16 cellular contexts compared by ENCODE assay signal in genomic region chr12:68794653-68795253, GRCh38. TPM values are rescaled to one million over a fixed set of nuclear protein-coding genes. Genes with fewer than 3 reads are reported as not detected.
DNase-seq lines count a peak whose midpoint lies in the region; FAIRE-seq and TF ChIP-seq lines count a peak whose summit lies in the region.
"Had no signal": no experiment of that assay in that cellular context is flagged by ENCODE, and none has a peak within 500 bp of the region (broad histone marks: within the 10 kb centered on the region; RNA-seq: fewer than 3 reads in every experiment).

No MANE protein-coding gene starts in this region.

- peak overlapping the region; percentile 18; the same call in 1 of the 2 replicates for H3K27ac Mint-ChIP-seq in HFFc6
- H3K27ac Mint-ChIP-seq: activated CD4-positive, alpha-beta T cell treated with anti-CD3 and anti-CD28 coated beads, Interleukin-2, amount 10 ng/mL, durations not matched to agents 7 days and 5 days; CD4-positive, CD25-positive, alpha-beta regulatory T cell had no signal

- DNase-seq in HFFc6 (peak; percentile 73), RKO (ENCODE audit: low spot score) (peak; percentile 89), endothelial cell of umbilical vein (ENCODE audit: low read depth, low spot score) (no peak), skeletal muscle cell (ENCODE audit: low read depth) (peak; percentile 31), GM12892 (ENCODE audit: insufficient read length) (no peak), posterior cingulate gyrus (no peak), dorsolateral prefrontal cortex (no peak)
- DNase-seq: activated CD4-positive, alpha-beta T cell treated with anti-CD3 and anti-CD28 coated beads, Interleukin-2, amount 10 ng/mL, durations not matched to agents 7 days and 5 days; CD4-positive, CD25-positive, alpha-beta regulatory T cell; erythroblast; hypothalamus; left ventricle myocardium inferior; NCI-H2081 treated with DMSO at 0.1 percent for 48 hours; NCI-H774 had no signal

- no TSS peak for BruUV-seq in endothelial cell of umbilical vein (replicated peaks; lab: Mats Ljungman, UMichigan)

- POLR2A ChIA-PET in endothelial cell of umbilical vein (lab: Charles Lee), result no interaction called here

- TF ChIP-seq CTCF in HFFc6 (IDR thresholded peaks at IDR 0.05), result no peak
- TF ChIP-seq CTCF in endothelial cell of umbilical vein (IDR thresholded peaks at IDR 0.05; ENCODE audit: extremely low read depth in 1 of 2, insufficient read depth in 1 of 2, low read depth in 1 of 2, low read length in 2 of 2), result no peak
- no peak for TF ChIP-seq CTCF in dorsolateral prefrontal cortex (IDR thresholded peaks at IDR 0.05 in 54 of 56, conservative IDR thresholded peaks at IDR 0.05 in 2 of 56; ENCODE audit: low read depth in 1 of 56, partially characterized antibody in 56 of 56)

- intact Hi-C loops in endothelial cell of umbilical vein (cut with micrococcal nuclease), result no loop called here
- intact Hi-C loops in posterior cingulate gyrus (cut with DNase I), result no loop called here
- intact Hi-C loops in dorsolateral prefrontal cortex (cut with DNase I), result no loop called here

- H3K9ac ChIP-seq in endothelial cell of umbilical vein (replicated peaks; ENCODE audit: extremely low read depth, insufficient read depth, low read length), result no peak overlapping the region

- H3K79me2 ChIP-seq in endothelial cell of umbilical vein (ENCODE audit: control insufficient read depth, insufficient read depth, low read length), result no peaks in the 10 kb centered on the region

- no peak for TF ChIP-seq POLR2A in endothelial cell of umbilical vein (IDR thresholded peaks at IDR 0.05; ENCODE audit: low read depth, low read length)
- no peak for TF ChIP-seq POLR2A in GM12892 (IDR thresholded peaks at IDR 0.05; ENCODE audit: low read depth, low read length)

- H3K4me1 Mint-ChIP-seq in HFFc6 (ENCODE audit: low read depth), result peaks cover 20% of the 10 kb centered on the region
- H3K4me1 Mint-ChIP-seq: activated CD4-positive, alpha-beta T cell treated with anti-CD3 and anti-CD28 coated beads, Interleukin-2, amount 10 ng/mL, durations not matched to agents 7 days and 5 days had no signal

- CTCF ChIA-PET in endothelial cell of umbilical vein (lab: Charles Lee), result interaction anchor here (0.6 to 1.5 kb wide), 4 partner anchors 13 to 1439 kb away, joined by 3 to 8 read pairs (median 4); partner anchors contain the start of genes MDM2 and SLC35E3

- no peaks in the 10 kb centered on the region for H3K36me3 Mint-ChIP-seq in HFFc6 (ENCODE audit: low read depth)
- H3K36me3 Mint-ChIP-seq: CD4-positive, CD25-positive, alpha-beta regulatory T cell had no signal

- FAIRE-seq in endothelial cell of umbilical vein (lab: Jason Lieb, UNC) (no peak), GM12892 (lab: Jason Lieb, UNC) (no peak)
- FAIRE-seq: colon had no signal

- H3K9me1 ChIP-seq in endothelial cell of umbilical vein (replicated peaks; ENCODE audit: control insufficient read depth, extremely low read depth, insufficient read depth, low read length), result no peaks in the 10 kb centered on the region

- no peaks in the 10 kb centered on the region for H3K9me3 ChIP-seq in endothelial cell of umbilical vein (replicated peaks; ENCODE audit: control insufficient read depth, insufficient read depth, low read length)
- H3K9me3 ChIP-seq: adrenal gland, left ventricle myocardium inferior had no signal

- H3K9me3 Mint-ChIP-seq in HFFc6, result no peaks in the 10 kb centered on the region
- H3K9me3 Mint-ChIP-seq: activated CD4-positive, alpha-beta T cell treated with anti-CD3 and anti-CD28 coated beads, Interleukin-2, amount 10 ng/mL, durations not matched to agents 7 days and 5 days had no signal

- dilution Hi-C loops in endothelial cell of umbilical vein (cut with MboI; ENCODE audit: extremely low pct_ligation_motif_present, low sequenced_read_pairs), result no loop called here

- H3K4me2 ChIP-seq in endothelial cell of umbilical vein (ENCODE audit: insufficient read depth, low read length), result no peak overlapping the region

- H3K4me3 ChIP-seq in endothelial cell of umbilical vein (replicated peaks in 1 of 3; ENCODE audit: insufficient read depth in 1 of 3, low read depth in 1 of 3, low read length in 3 of 3) (no peak overlapping the region), skeletal muscle cell (ENCODE audit: low read depth, low read length) (no peak overlapping the region), dorsolateral prefrontal cortex (no peak overlapping the region)
- H3K4me3 ChIP-seq: adrenal gland, left ventricle myocardium inferior had no signal

- no peaks in the 10 kb centered on the region for H4K20me1 ChIP-seq in endothelial cell of umbilical vein (replicated peaks; ENCODE audit: control insufficient read depth, extremely low read depth, insufficient read depth, low read length)

- H3K27me3 ChIP-seq in endothelial cell of umbilical vein (ENCODE audit: control insufficient read depth in 2 of 2, insufficient read depth in 2 of 2, low read length in 2 of 2), result no peaks in the 10 kb centered on the region
- no peaks in the 10 kb centered on the region for H3K27me3 ChIP-seq in dorsolateral prefrontal cortex
- H3K27me3 ChIP-seq: adrenal gland had no signal

- no peak overlapping the region for H3K27ac ChIP-seq in endothelial cell of umbilical vein (ENCODE audit: insufficient read depth, low read depth, low read length)
- no peak overlapping the region for H3K27ac ChIP-seq in dorsolateral prefrontal cortex
- H3K27ac ChIP-seq: adrenal gland, left ventricle myocardium inferior had no signal

- no peaks in the 10 kb centered on the region for H3K27me3 Mint-ChIP-seq in HFFc6 (ENCODE audit: insufficient read depth)
- H3K27me3 Mint-ChIP-seq: activated CD4-positive, alpha-beta T cell treated with anti-CD3 and anti-CD28 coated beads, Interleukin-2, amount 10 ng/mL, durations not matched to agents 7 days and 5 days; CD4-positive, CD25-positive, alpha-beta regulatory T cell had no signal

- H3K4me3 Mint-ChIP-seq in HFFc6, result no peak overlapping the region
- H3K4me3 Mint-ChIP-seq: activated CD4-positive, alpha-beta T cell treated with anti-CD3 and anti-CD28 coated beads, Interleukin-2, amount 10 ng/mL, durations not matched to agents 7 days and 5 days; CD4-positive, CD25-positive, alpha-beta regulatory T cell had no signal

- no peaks in the 10 kb centered on the region for H3K4me1 ChIP-seq in endothelial cell of umbilical vein (ENCODE audit: control insufficient read depth, extremely low read depth, insufficient read depth, low read length)
- H3K4me1 ChIP-seq: adrenal gland, left ventricle myocardium inferior had no signal

- H3K36me3 ChIP-seq in endothelial cell of umbilical vein (ENCODE audit: control insufficient read depth in 2 of 2, extremely low read depth in 1 of 2, insufficient read depth in 2 of 2, low read length in 2 of 2), result no peaks in the 10 kb centered on the region
- H3K36me3 ChIP-seq: adrenal gland, left ventricle myocardium inferior had no signal

- no peak overlapping the region for H2AFZ ChIP-seq in endothelial cell of umbilical vein (ENCODE audit: low read depth, low read length)

TF ChIP-seq in endothelial cell of umbilical vein, 7 proteins besides CTCF, POLR2A, EP300 and RAD21:
- TF ChIP-seq FOS (IDR thresholded peaks at IDR 0.05; ENCODE audit: borderline replicate concordance, insufficient read depth, low read length) (peak; percentile 53), EZH2 (IDR thresholded peaks at IDR 0.05; ENCODE audit: borderline replicate concordance, low read depth, low read length, severe bottlenecking) (no peak), POLR2AphosphoS5 (IDR thresholded peaks at IDR 0.05; ENCODE audit: insufficient read depth, low read depth, low read length) (no peak), GATA2 (IDR thresholded peaks at IDR 0.05; ENCODE audit: insufficient read depth, insufficient read length, low read depth, low read length) (no peak)
- TF ChIP-seq, protein P1, sequence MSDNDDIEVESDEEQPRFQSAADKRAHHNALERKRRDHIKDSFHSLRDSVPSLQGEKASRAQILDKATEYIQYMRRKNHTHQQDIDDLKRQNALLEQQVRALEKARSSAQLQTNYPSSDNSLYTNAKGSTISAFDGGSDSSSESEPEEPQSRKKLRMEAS (IDR thresholded peaks at IDR 0.05; ENCODE audit: insufficient read depth, insufficient read length), result no peak
TF ChIP-seq in endothelial cell of umbilical vein: peak in this region for 1.

RNA-seq across cellular contexts. Expression of gene MDM2, which starts 13.2 kb away (rescaled TPM):
- total RNA-seq in HFFc6 (2021; fragmentation: NEBNext Ultra II Directional; extraction: Animal tissue kit (Norgen Biotek cat#: 25700)), result 100 to 1,000 TPM; 216 to 270 (median 236) TPM
- 270 and 276 TPM in 2 replicates for total RNA-seq in endothelial cell of umbilical vein
- 12.2 and 16.7 TPM in 2 replicates for polyA plus RNA-seq in endothelial cell of umbilical vein
- polyA plus RNA-seq in endothelial cell of umbilical vein (2011; cell fraction: cytosol; rRNA removed), result 19.5 and 20.9 TPM in 2 replicates
- 92.1 and 112 TPM in 2 replicates for polyA plus RNA-seq in endothelial cell of umbilical vein (2011; cell fraction: nucleus; rRNA removed)
- polyA plus RNA-seq in endothelial cell of umbilical vein (2012), result 88.0 and 129 TPM in 2 replicates
- 121 and 123 TPM in 2 replicates for polyA minus RNA-seq in endothelial cell of umbilical vein
- 37.3 TPM for polyA minus RNA-seq in endothelial cell of umbilical vein (2011; cell fraction: cytosol; rRNA and poly(A)+ RNA removed)
- 167 and 236 TPM in 2 replicates for polyA minus RNA-seq in endothelial cell of umbilical vein (2011; cell fraction: nucleus; rRNA and poly(A)+ RNA removed)
- 111 TPM for polyA plus RNA-seq in GM12892 (2012; ENCODE audit: missing spikeins)
- total RNA-seq in dorsolateral prefrontal cortex, result 100 to 1,000 TPM in 26 of 120 experiments, 10 to 100 TPM in 94; 64.6 to 129 (median 89.8) TPM

RNA-seq across cellular contexts. Expression of gene SLC35E3, which starts 48.8 kb away (rescaled TPM):
- 10 to 100 TPM; 10.7 to 17.0 (median 12.0) TPM for total RNA-seq in HFFc6 (2021; fragmentation: NEBNext Ultra II Directional; extraction: Animal tissue kit (Norgen Biotek cat#: 25700))
- total RNA-seq in endothelial cell of umbilical vein (9.9 and 13.8 TPM in 2 replicates), dorsolateral prefrontal cortex (10 to 100 TPM; 11.5 to 32.1 (median 18.4) TPM)
- polyA plus RNA-seq in endothelial cell of umbilical vein, result 8.1 and 9.4 TPM in 2 replicates
- polyA plus RNA-seq in endothelial cell of umbilical vein (2011; cell fraction: cytosol; rRNA removed), result 5.6 and 6.5 TPM in 2 replicates
- polyA plus RNA-seq in endothelial cell of umbilical vein (2011; cell fraction: nucleus; rRNA removed), result 5.9 and 6.9 TPM in 2 replicates
- polyA plus RNA-seq in endothelial cell of umbilical vein (2012), result 8.0 and 15.9 TPM in 2 replicates
- 12.4 and 15.8 TPM in 2 replicates for polyA minus RNA-seq in endothelial cell of umbilical vein
- 1.5 TPM for polyA minus RNA-seq in endothelial cell of umbilical vein (2011; cell fraction: cytosol; rRNA and poly(A)+ RNA removed)
- polyA minus RNA-seq in endothelial cell of umbilical vein (2011; cell fraction: nucleus; rRNA and poly(A)+ RNA removed), result 2.8 and 5.1 TPM in 2 replicates
- polyA plus RNA-seq in GM12892 (2012; ENCODE audit: missing spikeins), result 11.5 TPM

Comparison
In these comparisons a context has a peak if more than half of its experiments do, and no peak if none do; other contexts are left out.
1. DNase-seq: peak in HFFc6 (single experiment), RKO (single experiment) and skeletal muscle cell (single experiment); none in endothelial cell of umbilical vein (single experiment), GM12892 (single experiment), posterior cingulate gyrus (0 of 10) and dorsolateral prefrontal cortex (0 of 10).